In genomic region chr3:17969244-17969643, GRCh38 we compare ENCODE assay signal across 23 cellular contexts.
"Had no signal": no experiment of that assay in that cellular context is flagged by ENCODE, and none has a peak within 500 bp of the region (broad histone marks: within the 10 kb centered on the region; RNA-seq: fewer than 3 reads in every experiment).

No MANE protein-coding gene starts in this region.

- ATAC-seq: left colon; left lung; lower lobe of right lung; naive thymus-derived CD4-positive, alpha-beta T cell; natural killer cell treated with Interleukin-12 subunit alpha and Interleukin-12 subunit beta and Interleukin-15 and Interleukin-18, amount 100 ng/mL, for 72 hours; right lobe of liver; stimulated activated naive B cell treated with anti-CD40 and anti-IgM and Interleukin-4, amounts not matched to agents 10 μg/mL and 1 μg/mL and 100 μg/mL, for 72 hours; stimulated activated naive CD8-positive, alpha-beta T cell treated with anti-CD3 and anti-CD28 coated beads, Interleukin-15, Interleukin-2, amounts not matched to agents 100 U/mL and 50 U/mL, for 24 hours had no signal

- FAIRE-seq: kidney had no signal

- H3K27me3 ChIP-seq: left lung, ovary, right atrium auricular region, right lobe of liver, stomach, testis, thyroid gland, transverse colon, upper lobe of left lung, vagina had no signal

- H3K9me3 ChIP-seq: left lung, lower lobe of right lung, ovary, right atrium auricular region, right lobe of liver, stomach, testis, thyroid gland, transverse colon, upper lobe of left lung, vagina had no signal

- H3K4me1 ChIP-seq: left lung, lower lobe of right lung, right atrium auricular region, right lobe of liver, testis, thyroid gland, upper lobe of left lung had no signal

- H3K27ac ChIP-seq: left lung, lower lobe of right lung, ovary, right atrium auricular region, right lobe of liver, stomach, testis, thyroid gland, transverse colon, upper lobe of left lung, vagina had no signal

- H3K4me3 ChIP-seq: left lung, lower lobe of right lung, ovary, right atrium auricular region, right lobe of liver, smooth muscle cell, stomach, testis, thyroid gland, transverse colon, upper lobe of left lung, vagina had no signal

- DNase-seq: hippocampal formation; kidney; left colon; left lung; lower lobe of right lung; mammary epithelial cell; mesendoderm; naive thymus-derived CD4-positive, alpha-beta T cell; ovary; right lobe of liver; stimulated activated CD4-positive, alpha-beta T cell treated with anti-CD3 and anti-CD28 coated beads, Interleukin-2, amount 100 ng/mL, for 24 hours; stimulated activated CD4-positive, alpha-beta T cell treated with anti-CD3 and anti-CD28 coated beads, Interleukin-4, amount 100 ng/mL, for 1 hour; stimulated activated naive B cell treated with anti-CD40 and anti-IgM and Interleukin-4, amounts not matched to agents 10 μg/mL and 1 μg/mL and 100 μg/mL, for 72 hours; stimulated activated naive CD8-positive, alpha-beta T cell treated with anti-CD3 and anti-CD28 coated beads, Interleukin-15, Interleukin-2, amounts not matched to agents 100 U/mL and 50 U/mL, for 24 hours; stomach; testis; thyroid gland; transverse colon; upper lobe of left lung had no signal

- H3K36me3 ChIP-seq: left lung, lower lobe of right lung, ovary, right atrium auricular region, right lobe of liver, stomach, thyroid gland, transverse colon, upper lobe of left lung, vagina had no signal

- H3K4me2 ChIP-seq: smooth muscle cell had no signal
